Comparison of ENCODE assay signal across 1 cellular context in genomic region chr15:99212401-99212800, GRCh38.
TF ChIP-seq lines count a peak whose summit lies in the region.

No MANE protein-coding gene starts in this region.

TF ChIP-seq in K562, 482 proteins besides CTCF, POLR2A, EP300 and RAD21 (continued from another document):
- peak; percentile 23; the same call in 1 of the 2 replicates for TF ChIP-seq ATF3 (IDR thresholded peaks at IDR 0.05)
- no peak for TF ChIP-seq ATF3 (CRISPR knock-in tag; conservative IDR thresholded peaks at IDR 0.05)
- TF ChIP-seq FOSL1 (tag; conservative IDR thresholded peaks at IDR 0.05): peak; percentile 83
